In the genomic region with DNA sequence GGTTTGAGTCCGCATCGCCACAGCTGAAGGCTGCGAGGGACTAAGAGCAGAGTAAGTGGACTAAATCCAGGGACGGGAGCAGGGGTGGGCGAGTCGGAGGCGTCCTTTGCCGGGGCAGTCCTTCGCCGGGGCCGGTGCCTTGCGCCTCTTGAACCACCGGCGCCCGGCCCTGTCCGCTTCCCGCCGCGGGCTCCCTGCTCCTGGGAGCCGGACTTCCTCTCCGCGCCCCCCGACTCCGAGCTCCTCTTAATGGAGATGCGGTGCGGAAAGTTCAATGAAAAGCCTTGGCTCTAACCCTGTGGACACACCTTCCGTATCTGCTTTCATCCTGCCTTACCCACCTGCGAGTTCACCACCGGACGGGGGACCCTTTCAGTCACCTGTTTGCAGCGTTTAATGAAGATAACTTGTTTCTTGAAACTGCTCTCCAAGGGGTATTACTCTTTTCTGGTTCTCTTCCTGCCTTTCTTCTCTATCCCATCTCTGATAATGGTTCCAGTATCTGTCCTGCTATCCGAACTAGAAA, we compare ENCODE assay signal across 1 cellular context.
TF ChIP-seq lines count a peak whose summit lies in the region.

No MANE protein-coding gene starts in this region.

TF ChIP-seq in GM23338, 12 proteins besides CTCF, POLR2A, EP300 and RAD21 (continued from another document):
- TF ChIP-seq, protein P1, sequence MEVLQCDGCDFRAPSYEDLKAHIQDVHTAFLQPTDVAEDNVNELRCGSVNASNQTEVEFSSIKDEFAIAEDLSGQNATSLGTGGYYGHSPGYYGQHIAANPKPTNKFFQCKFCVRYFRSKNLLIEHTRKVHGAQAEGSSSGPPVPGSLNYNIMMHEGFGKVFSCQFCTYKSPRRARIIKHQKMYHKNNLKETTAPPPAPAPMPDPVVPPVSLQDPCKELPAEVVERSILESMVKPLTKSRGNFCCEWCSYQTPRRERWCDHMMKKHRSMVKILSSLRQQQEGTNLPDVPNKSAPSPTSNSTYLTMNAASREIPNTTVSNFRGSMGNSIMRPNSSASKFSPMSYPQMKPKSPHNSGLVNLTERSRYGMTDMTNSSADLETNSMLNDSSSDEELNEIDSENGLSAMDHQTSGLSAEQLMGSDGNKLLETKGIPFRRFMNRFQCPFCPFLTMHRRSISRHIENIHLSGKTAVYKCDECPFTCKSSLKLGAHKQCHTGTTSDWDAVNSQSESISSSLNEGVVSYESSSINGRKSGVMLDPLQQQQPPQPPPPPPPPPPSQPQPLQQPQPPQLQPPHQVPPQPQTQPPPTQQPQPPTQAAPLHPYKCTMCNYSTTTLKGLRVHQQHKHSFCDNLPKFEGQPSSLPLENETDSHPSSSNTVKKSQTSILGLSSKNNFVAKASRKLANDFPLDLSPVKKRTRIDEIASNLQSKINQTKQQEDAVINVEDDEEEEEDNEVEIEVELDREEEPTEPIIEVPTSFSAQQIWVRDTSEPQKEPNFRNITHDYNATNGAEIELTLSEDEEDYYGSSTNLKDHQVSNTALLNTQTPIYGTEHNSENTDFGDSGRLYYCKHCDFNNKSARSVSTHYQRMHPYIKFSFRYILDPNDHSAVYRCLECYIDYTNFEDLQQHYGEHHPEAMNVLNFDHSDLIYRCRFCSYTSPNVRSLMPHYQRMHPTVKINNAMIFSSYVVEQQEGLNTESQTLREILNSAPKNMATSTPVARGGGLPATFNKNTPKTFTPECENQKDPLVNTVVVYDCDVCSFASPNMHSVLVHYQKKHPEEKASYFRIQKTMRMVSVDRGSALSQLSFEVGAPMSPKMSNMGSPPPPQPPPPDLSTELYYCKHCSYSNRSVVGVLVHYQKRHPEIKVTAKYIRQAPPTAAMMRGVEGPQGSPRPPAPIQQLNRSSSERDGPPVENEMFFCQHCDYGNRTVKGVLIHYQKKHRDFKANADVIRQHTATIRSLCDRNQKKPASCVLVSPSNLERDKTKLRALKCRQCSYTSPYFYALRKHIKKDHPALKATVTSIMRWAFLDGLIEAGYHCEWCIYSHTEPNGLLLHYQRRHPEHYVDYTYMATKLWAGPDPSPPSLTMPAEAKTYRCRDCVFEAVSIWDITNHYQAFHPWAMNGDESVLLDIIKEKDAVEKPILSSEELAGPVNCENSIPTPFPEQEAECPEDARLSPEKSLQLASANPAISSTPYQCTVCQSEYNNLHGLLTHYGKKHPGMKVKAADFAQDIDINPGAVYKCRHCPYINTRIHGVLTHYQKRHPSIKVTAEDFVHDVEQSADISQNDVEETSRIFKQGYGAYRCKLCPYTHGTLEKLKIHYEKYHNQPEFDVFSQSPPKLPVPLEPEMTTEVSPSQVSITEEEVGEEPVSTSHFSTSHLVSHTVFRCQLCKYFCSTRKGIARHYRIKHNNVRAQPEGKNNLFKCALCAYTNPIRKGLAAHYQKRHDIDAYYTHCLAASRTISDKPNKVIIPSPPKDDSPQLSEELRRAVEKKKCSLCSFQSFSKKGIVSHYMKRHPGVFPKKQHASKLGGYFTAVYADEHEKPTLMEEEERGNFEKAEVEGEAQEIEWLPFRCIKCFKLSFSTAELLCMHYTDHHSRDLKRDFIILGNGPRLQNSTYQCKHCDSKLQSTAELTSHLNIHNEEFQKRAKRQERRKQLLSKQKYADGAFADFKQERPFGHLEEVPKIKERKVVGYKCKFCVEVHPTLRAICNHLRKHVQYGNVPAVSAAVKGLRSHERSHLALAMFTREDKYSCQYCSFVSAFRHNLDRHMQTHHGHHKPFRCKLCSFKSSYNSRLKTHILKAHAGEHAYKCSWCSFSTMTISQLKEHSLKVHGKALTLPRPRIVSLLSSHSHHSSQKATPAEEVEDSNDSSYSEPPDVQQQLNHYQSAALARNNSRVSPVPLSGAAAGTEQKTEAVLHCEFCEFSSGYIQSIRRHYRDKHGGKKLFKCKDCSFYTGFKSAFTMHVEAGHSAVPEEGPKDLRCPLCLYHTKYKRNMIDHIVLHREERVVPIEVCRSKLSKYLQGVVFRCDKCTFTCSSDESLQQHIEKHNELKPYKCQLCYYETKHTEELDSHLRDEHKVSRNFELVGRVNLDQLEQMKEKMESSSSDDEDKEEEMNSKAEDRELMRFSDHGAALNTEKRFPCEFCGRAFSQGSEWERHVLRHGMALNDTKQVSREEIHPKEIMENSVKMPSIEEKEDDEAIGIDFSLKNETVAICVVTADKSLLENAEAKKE (CRISPR knock-in tag; IDR thresholded peaks at IDR 0.05): no peak
- TF ChIP-seq, protein P2, sequence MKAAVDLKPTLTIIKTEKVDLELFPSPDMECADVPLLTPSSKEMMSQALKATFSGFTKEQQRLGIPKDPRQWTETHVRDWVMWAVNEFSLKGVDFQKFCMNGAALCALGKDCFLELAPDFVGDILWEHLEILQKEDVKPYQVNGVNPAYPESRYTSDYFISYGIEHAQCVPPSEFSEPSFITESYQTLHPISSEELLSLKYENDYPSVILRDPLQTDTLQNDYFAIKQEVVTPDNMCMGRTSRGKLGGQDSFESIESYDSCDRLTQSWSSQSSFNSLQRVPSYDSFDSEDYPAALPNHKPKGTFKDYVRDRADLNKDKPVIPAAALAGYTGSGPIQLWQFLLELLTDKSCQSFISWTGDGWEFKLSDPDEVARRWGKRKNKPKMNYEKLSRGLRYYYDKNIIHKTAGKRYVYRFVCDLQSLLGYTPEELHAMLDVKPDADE (IDR thresholded peaks at IDR 0.05): no peak
